ENCODE assay signal across 9 cellular contexts in the genomic region with DNA sequence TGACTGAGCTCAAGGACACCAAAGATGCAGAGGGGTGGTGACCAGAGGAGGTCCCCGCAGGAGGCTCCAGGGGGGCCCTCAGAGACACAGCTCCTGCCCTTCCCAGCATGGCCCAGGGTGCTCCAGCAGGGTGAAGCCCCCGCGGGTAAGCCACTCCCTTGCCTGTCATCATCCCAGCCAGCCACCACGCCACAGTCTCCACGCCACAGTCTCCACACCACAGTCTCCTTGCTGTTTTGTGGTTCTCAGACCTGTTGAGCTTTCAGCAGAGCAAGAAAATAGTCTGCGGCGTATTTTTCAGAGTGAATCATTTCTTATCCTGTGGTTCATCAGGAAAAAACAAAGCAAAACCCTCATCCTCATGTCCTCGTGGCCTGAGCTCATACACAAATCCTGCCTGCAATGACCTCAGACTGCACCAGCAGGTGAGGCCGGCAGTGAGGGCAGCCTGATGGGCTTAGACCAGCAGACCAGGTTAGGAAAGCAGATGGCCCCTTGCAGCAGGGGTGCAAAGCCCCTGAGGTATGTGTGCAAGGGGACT. TPM values are rescaled to one million over a fixed set of nuclear protein-coding genes. Genes with fewer than 3 reads are reported as not detected.
DNase-seq lines count a peak whose midpoint lies in the region; ATAC-seq, FAIRE-seq and TF ChIP-seq lines count a peak whose summit lies in the region.
"Had no signal": no experiment of that assay in that cellular context is flagged by ENCODE, and none has a peak within 500 bp of the region (broad histone marks: within the 10 kb centered on the region; RNA-seq: fewer than 3 reads in every experiment).

No MANE protein-coding gene starts in this region.

- no peaks in the 10 kb centered on the region for H3K4me1 ChIP-seq in K562 (replicated peaks in 1 of 2; ENCODE audit: control insufficient read depth in 2 of 2, insufficient read depth in 2 of 2, low read length in 2 of 2)

- in situ Hi-C loops in K562 (cut with MboI): no loop called here

- CTCF ChIA-PET in activated CD8-positive, alpha-beta T cell treated with anti-CD3 and anti-CD28 coated beads for 36 hours (lab: Charles Lee): interaction anchor here (1.1 to 1.9 kb wide), 8 partner anchors 8 to 66 kb away, joined by 3 to 10 read pairs (median 4); no protein-coding TSS in a partner anchor
- CTCF ChIA-PET in K562 (lab: Yijun Ruan, JAX; ENCODE audit: low intra/inter-chr PET ratio): no interaction called here
- CTCF ChIA-PET in Calu3 (lab: Charles Lee): interaction anchor here (0.6 kb wide), 1 partner anchor 31 kb away, joined by 6 read pairs; no protein-coding TSS in a partner anchor

- TF ChIP-seq POLR2A in K562 (conservative IDR thresholded peaks at IDR 0.05): no peak

- H3K27ac ChIP-seq in K562 (ENCODE audit: extremely low read depth, low read depth, low read length): no peak overlapping the region

- H3K4me3 Mint-ChIP-seq in activated CD8-positive, alpha-beta T cell treated with anti-CD3 and anti-CD28 coated beads for 36 hours: no peak overlapping the region
- no peak overlapping the region for H3K4me3 Mint-ChIP-seq in Calu3 (ENCODE audit: low read depth, unreplicated experiment)

- intact Hi-C loops in activated CD8-positive, alpha-beta T cell treated with anti-CD3 and anti-CD28 coated beads for 36 hours (cut with micrococcal nuclease): loop anchor here (5.0 kb wide), 1 partner anchor 44 kb away; no protein-coding TSS in a partner anchor
- intact Hi-C loops in K562 (cut with micrococcal nuclease): no loop called here
- intact Hi-C loops in Calu3 (cut with micrococcal nuclease; ENCODE audit: unreplicated experiment): no loop called here

- no peaks in the 10 kb centered on the region for H3K36me3 Mint-ChIP-seq in activated CD8-positive, alpha-beta T cell treated with anti-CD3 and anti-CD28 coated beads for 36 hours (ENCODE audit: low read depth)
- no peaks in the 10 kb centered on the region for H3K36me3 Mint-ChIP-seq in Calu3 (ENCODE audit: insufficient read depth, unreplicated experiment)

- H3K27me3 ChIP-seq in K562 (ENCODE audit: control insufficient read depth in 2 of 2, insufficient read depth in 2 of 2, low read length in 2 of 2): peaks cover 25 to 54% of the 10 kb centered on the region in 2 experiments

- DNase-seq in Jurkat, Clone E6-1 (ENCODE audit: low read depth, low spot score): peak; percentile 63
- peak; percentile 88 for DNase-seq in activated CD8-positive, alpha-beta T cell treated with anti-CD3 and anti-CD28 coated beads for 36 hours
- DNase-seq in K562 (ENCODE audit: extremely low read depth in 1 of 4, low spot score in 3 of 4): no peak
- DNase-seq in stimulated activated CD4-positive, alpha-beta T cell treated with anti-CD3 and anti-CD28 coated beads, Interleukin-1b, Interleukin-23, amount 100 ng/mL, for 48 hours: peak; percentile 69
- DNase-seq in kidney tubule cell (ENCODE audit: low spot score): no peak
- no peak for DNase-seq in NCI-H446 treated with DMSO at 0.1 percent for 48 hours (lab: John Stamatoyannopoulos, UW)
- DNase-seq in Calu3: no peak
- DNase-seq: midbrain had no signal

- H3K36me3 ChIP-seq in K562 (ENCODE audit: control insufficient read depth, insufficient read depth, low read length): no peaks in the 10 kb centered on the region

- H3K79me2 ChIP-seq in K562 (ENCODE audit: control insufficient read depth, insufficient read depth, low read length): no peaks in the 10 kb centered on the region

- no peaks in the 10 kb centered on the region for H4K20me1 ChIP-seq in K562 (replicated peaks; ENCODE audit: control insufficient read depth, insufficient read depth, low read length)

- POLR2A ChIA-PET in activated CD8-positive, alpha-beta T cell treated with anti-CD3 and anti-CD28 coated beads for 36 hours (lab: Charles Lee): interaction anchor here (0.7 to 2.7 kb wide), 10 partner anchors 8 to 230 kb away, joined by 3 to 12 read pairs (median 6); no protein-coding TSS in a partner anchor
- POLR2A ChIA-PET in K562 (lab: Yijun Ruan, JAX): interaction anchor here (0.5 kb wide), 1 partner anchor 82 kb away, joined by 3 read pairs; no protein-coding TSS in a partner anchor

- H3K9me3 Mint-ChIP-seq in activated CD8-positive, alpha-beta T cell treated with anti-CD3 and anti-CD28 coated beads for 36 hours: no peaks in the 10 kb centered on the region
- no peaks in the 10 kb centered on the region for H3K9me3 Mint-ChIP-seq in Calu3 (ENCODE audit: low read depth, unreplicated experiment)

- peak; percentile 50 for ATAC-seq in activated CD8-positive, alpha-beta T cell treated with anti-CD3 and anti-CD28 coated beads for 36 hours
- ATAC-seq in K562 (no peak; the same call in 2 of the 3 replicates), HG02642 (IDR thresholded peaks at IDR 0.05; ENCODE audit: poor library complexity, unreplicated experiment) (no peak)

- TF ChIP-seq RAD21 in K562 (CRISPR knock-in tag; conservative IDR thresholded peaks at IDR 0.05 in 1 of 2, IDR thresholded peaks at IDR 0.05 in 1 of 2): no peak

- H3K4me2 ChIP-seq in K562 (ENCODE audit: insufficient read depth, low read length): no peak overlapping the region

- no peaks in the 10 kb centered on the region for H3K27me3 Mint-ChIP-seq in activated CD8-positive, alpha-beta T cell treated with anti-CD3 and anti-CD28 coated beads for 36 hours
- peaks cover 20% of the 10 kb centered on the region for H3K27me3 Mint-ChIP-seq in Calu3 (ENCODE audit: unreplicated experiment)

- H3K9ac ChIP-seq in K562 (ENCODE audit: insufficient read depth in 1 of 2, low read depth in 2 of 2, low read length in 2 of 2): no peak overlapping the region

- H3K4me3 ChIP-seq in Jurkat, Clone E6-1 (ENCODE audit: low read length): no peak overlapping the region
- no peak overlapping the region for H3K4me3 ChIP-seq in K562

- no peak overlapping the region for H2AFZ ChIP-seq in K562 (ENCODE audit: low read depth, low read length)

- peak overlapping the region; percentile 75 for H3K27ac Mint-ChIP-seq in activated CD8-positive, alpha-beta T cell treated with anti-CD3 and anti-CD28 coated beads for 36 hours
- H3K27ac Mint-ChIP-seq in Calu3 (ENCODE audit: unreplicated experiment): no peak overlapping the region

- TF ChIP-seq EP300 in K562 (IDR thresholded peaks at IDR 0.05; ENCODE audit: low read length): no peak

- H3K9me3 ChIP-seq in K562 (replicated peaks; ENCODE audit: control insufficient read depth, insufficient read depth, low read depth, low read length): no peaks in the 10 kb centered on the region

- BruUV-seq in K562 (replicated peaks; lab: Mats Ljungman, UMichigan) (no TSS peak), Calu3 (replicated peaks; lab: Mats Ljungman, UMichigan) (no TSS peak)

- no peak for TF ChIP-seq CTCF in activated CD8-positive, alpha-beta T cell treated with anti-CD3 and anti-CD28 coated beads for 36 hours (IDR thresholded peaks at IDR 0.05)
- TF ChIP-seq CTCF in K562 (IDR thresholded peaks at IDR 0.05 in 2 of 3, conservative IDR thresholded peaks at IDR 0.05 in 1 of 3; ENCODE audit: insufficient read depth in 2 of 3, low read depth in 1 of 3, low read length in 3 of 3): no peak
- TF ChIP-seq CTCF in Calu3 (IDR thresholded peaks at IDR 0.05; ENCODE audit: unreplicated experiment): no peak

- 0% methylated on average over 9 of the region's 9 CpGs for WGBS in K562 (ENCODE audit: insufficient coverage, low coverage, missing lambda C conversion rate)

- peaks cover 57% of the 10 kb centered on the region for H3K4me1 Mint-ChIP-seq in activated CD8-positive, alpha-beta T cell treated with anti-CD3 and anti-CD28 coated beads for 36 hours (ENCODE audit: low read depth)
- H3K4me1 Mint-ChIP-seq in Calu3 (ENCODE audit: low read depth, unreplicated experiment): no peaks in the 10 kb centered on the region

- no peak for FAIRE-seq in K562 (lab: Jason Lieb, UNC)

- H3K9me1 ChIP-seq in K562 (ENCODE audit: control insufficient read depth, insufficient read depth, low read length): no peaks in the 10 kb centered on the region

TF ChIP-seq in K562, 482 proteins besides CTCF, POLR2A, EP300 and RAD21:
- TF ChIP-seq, protein P1, sequence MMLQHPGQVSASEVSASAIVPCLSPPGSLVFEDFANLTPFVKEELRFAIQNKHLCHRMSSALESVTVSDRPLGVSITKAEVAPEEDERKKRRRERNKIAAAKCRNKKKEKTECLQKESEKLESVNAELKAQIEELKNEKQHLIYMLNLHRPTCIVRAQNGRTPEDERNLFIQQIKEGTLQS (IDR thresholded peaks at IDR 0.05): 0 out of 2 replicates have a peak, but pooled peaks have one; percentile 13
- TF ChIP-seq, protein P1 (CRISPR knock-in tag; conservative IDR thresholded peaks at IDR 0.05): no peak
- TF ChIP-seq NR2C2 (CRISPR knock-in tag; IDR thresholded peaks at IDR 0.05) (no peak), NR2C2 (tag; IDR thresholded peaks at IDR 0.05) (peak; percentile 17; the same call in 1 of the 2 replicates), ELF1 (tag; IDR thresholded peaks at IDR 0.05) (no peak), ZNF584 (CRISPR knock-in tag; IDR thresholded peaks at IDR 0.05; ENCODE audit: low read depth) (0 out of 2 replicates have a peak, but pooled peaks have one; percentile 35)
TF ChIP-seq in K562: peak in this region for 3.

RNA-seq across cellular contexts. Expression of a gene that starts 25.7 kb away (rescaled TPM):
- 19.7 TPM for polyA plus RNA-seq in Jurkat, Clone E6-1 (2012; ENCODE audit: insufficient read depth, insufficient read length)
- total RNA-seq in activated CD8-positive, alpha-beta T cell treated with anti-CD3 and anti-CD28 coated beads for 36 hours: 10 to 100 TPM; 12.1 to 12.7 TPM
- not detected in 2 replicates for total RNA-seq in K562 (2011; cell fraction: chromatin; rRNA removed; ENCODE audit: low replicate concordance)
- not detected in 2 replicates for total RNA-seq in K562 (2011; cell fraction: nucleolus; rRNA removed)
- not detected in 2 replicates for total RNA-seq in K562 (2011; cell fraction: nucleoplasm; rRNA removed)
- total RNA-seq in K562 (2014; rRNA removed) (0.12 TPM in 1 of 2 replicates, not detected in the other), K562 (2014; rRNA removed; fragmentation: Illumina TruSeq; extraction: Trizol) (not detected in 2 replicates), K562 (2015; rRNA removed; fragmentation: Illumina TruSeq; extraction: Trizol) (0.04 and 0.08 TPM in 2 replicates), K562 (2021) (0.07 and 0.09 TPM in 2 replicates), Calu3 (2022) (0.19 and 0.29 TPM in 2 replicates)
- polyA plus RNA-seq in K562 (2011; rRNA removed) (not detected in 2 replicates), K562 (2014; fragmentation: Illumina TruSeq; extraction: Trizol) (not detected in 2 replicates), K562 (2014; fragmentation: Nextera tagmentation; extraction: Ambion mirVana) (not detected), K562 (2014; rRNA removed) (not detected in 2 replicates)
- polyA plus RNA-seq in K562 (2011; cell fraction: cytosol; rRNA removed): not detected in 2 replicates
- not detected in 2 replicates for polyA plus RNA-seq in K562 (2011; cell fraction: nucleus; rRNA removed)
- polyA plus RNA-seq in K562 (2012): 0.07 TPM in 1 of 2 replicates, not detected in the other
- polyA minus RNA-seq in K562 (2011; rRNA and poly(A)+ RNA removed): not detected in 2 replicates
- not detected in 2 replicates for polyA minus RNA-seq in K562 (2011; cell fraction: cytosol; rRNA and poly(A)+ RNA removed)
- not detected in 2 replicates for polyA minus RNA-seq in K562 (2011; cell fraction: nucleus; rRNA and poly(A)+ RNA removed)

Comparison
In these comparisons a context has a peak if more than half of its experiments do, and no peak if none do; other contexts are left out.
1. DNase-seq: peak in Jurkat, Clone E6-1 (single experiment), activated CD8-positive, alpha-beta T cell treated with anti-CD3 and anti-CD28 coated beads for 36 hours (single experiment) and stimulated activated CD4-positive, alpha-beta T cell treated with anti-CD3 and anti-CD28 coated beads, Interleukin-1b, Interleukin-23, amount 100 ng/mL, for 48 hours (single experiment); none in K562 (0 of 4), kidney tubule cell (single experiment), NCI-H446 treated with DMSO at 0.1 percent for 48 hours (single experiment) and Calu3 (single experiment).
2. RNA of a gene that starts 25.7 kb away (total RNA-seq): 12.1 to 12.7 TPM in activated CD8-positive, alpha-beta T cell treated with anti-CD3 and anti-CD28 coated beads for 36 hours; 0.19 to 0.29 TPM in Calu3 and 0.04 to 0.12 TPM in K562; every median in the first group is over 10 times any median in the second.